9 cellular contexts compared by ENCODE assay signal in the genomic region with DNA sequence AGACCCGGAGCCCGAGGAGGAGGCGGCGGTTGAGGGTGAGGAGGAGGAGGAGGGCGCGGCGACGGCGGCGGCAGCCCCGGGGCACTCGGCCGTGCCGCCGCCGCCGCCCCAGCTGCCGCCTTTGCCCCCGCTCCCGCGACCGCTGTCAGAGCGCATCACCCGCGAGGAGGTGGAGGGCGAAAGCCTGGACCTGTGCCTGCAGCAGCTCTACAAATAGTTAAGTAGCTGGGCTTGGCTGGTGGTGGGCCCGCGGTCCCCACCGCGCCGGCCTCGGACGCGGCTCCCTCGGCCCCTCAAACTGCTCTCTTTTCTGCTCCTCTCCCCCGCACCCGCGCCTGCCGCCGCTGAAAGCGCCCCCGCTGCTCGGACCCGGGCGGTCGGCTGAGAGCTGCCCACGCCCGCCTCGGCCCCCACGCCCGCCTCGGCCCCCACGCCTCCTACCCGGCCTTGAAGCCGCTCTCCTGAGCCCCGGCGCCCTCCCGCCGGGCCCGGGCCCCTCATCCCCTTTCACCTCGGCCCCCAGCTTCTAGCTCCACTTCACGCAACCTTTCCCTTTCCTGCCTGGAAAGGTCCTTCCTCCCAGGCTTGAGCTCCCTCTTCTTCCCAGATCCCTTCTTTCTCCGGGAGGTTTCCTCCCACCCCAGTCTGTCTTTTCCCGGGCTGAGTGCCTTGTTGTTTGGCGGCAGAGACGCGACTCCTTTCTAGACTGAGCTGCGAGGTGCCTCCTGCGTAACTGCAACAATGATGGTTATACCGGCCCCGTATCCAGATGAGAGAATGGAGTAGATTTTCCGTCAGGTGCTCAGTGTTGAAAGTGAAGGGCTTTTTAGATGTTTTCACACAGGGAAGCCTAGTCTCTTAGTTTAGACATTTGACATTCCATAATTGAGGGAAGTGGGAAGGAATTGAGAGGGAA. TPM values are rescaled to one million over a fixed set of nuclear protein-coding genes. Genes with fewer than 3 reads are reported as not detected.
DNase-seq lines count a peak whose midpoint lies in the region; ATAC-seq, FAIRE-seq and TF ChIP-seq lines count a peak whose summit lies in the region.
"Had no signal": no experiment of that assay in that cellular context is flagged by ENCODE, and none has a peak within 500 bp of the region (broad histone marks: within the 10 kb centered on the region; RNA-seq: fewer than 3 reads in every experiment).

No MANE protein-coding gene starts in this region.

- H3K36me3 ChIP-seq in A673 (ENCODE audit: insufficient read depth, low read length, poor library complexity, severe bottlenecking) = no peaks in the 10 kb centered on the region
- H3K36me3 ChIP-seq in PC-3 (ENCODE audit: low read depth, low read length) = no peaks in the 10 kb centered on the region

- peak; percentile 54 for ATAC-seq in PC-3
- ATAC-seq in central memory CD8-positive, alpha-beta T cell (replicated peaks; ENCODE audit: extremely low read depth, poor library complexity, severe bottlenecking) = peak; percentile 32
- peak; percentile 52 for ATAC-seq in left lobe of liver
- peak; percentile 44 for ATAC-seq in stimulated activated naive CD8-positive, alpha-beta T cell treated with anti-CD3 and anti-CD28 coated beads, Interleukin-15, Interleukin-2, amounts not matched to agents 100 U/mL and 50 U/mL, for 24 hours

- no TSS peak for BruUV-seq in A673 (replicated peaks; lab: Mats Ljungman, UMichigan)
- BruUV-seq in PC-3 (replicated peaks; lab: Mats Ljungman, UMichigan) = no TSS peak

- CTCF ChIA-PET in A673 (lab: Charles Lee) (no interaction called here), PC-3 (lab: Charles Lee) (no interaction called here)

- peak overlapping the region; percentile 89 for H3K4me3 Mint-ChIP-seq in central memory CD8-positive, alpha-beta T cell

- H3F3A ChIP-seq in PC-3 (ENCODE audit: low read length, unreplicated experiment) = no peaks in the 10 kb centered on the region

- H3K4me3 ChIP-seq in A673 (ENCODE audit: low read depth, low read length, poor library complexity, severe bottlenecking) (peak overlapping the region; percentile 90), PC-3 (ENCODE audit: low read length) (peak overlapping the region; percentile 66)

- H3K4me1 ChIP-seq in A673 (ENCODE audit: insufficient read depth, low read length, poor library complexity, severe bottlenecking) (peaks cover 3% of the 10 kb centered on the region), PC-3 (ENCODE audit: insufficient read depth, low read length) (peaks cover 11% of the 10 kb centered on the region; the same call in 1 of the 2 replicates)

- no peaks in the 10 kb centered on the region for H3K79me2 ChIP-seq in PC-3 (ENCODE audit: low read length)

- DNase-seq in A673 (ENCODE audit: low spot score) (peak; percentile 33), GM12891 (ENCODE audit: insufficient read length, low spot score) (no peak), PC-3 (no peak), left lobe of liver (ENCODE audit: low spot score) (no peak), NK-92 (lab: John Stamatoyannopoulos, UW; ENCODE audit: unreplicated experiment) (no peak)
- no peak for DNase-seq in central memory CD8-positive, alpha-beta T cell (ENCODE audit: low spot score in 2 of 2)
- DNase-seq in stimulated activated naive CD8-positive, alpha-beta T cell treated with anti-CD3 and anti-CD28 coated beads, Interleukin-15, Interleukin-2, amounts not matched to agents 100 U/mL and 50 U/mL, for 24 hours = peak; percentile 27
- DNase-seq in effector CD8-positive, alpha-beta T cell (lab: John Stamatoyannopoulos, UW) = no peak

- peak overlapping the region; percentile 75; the same call in 1 of the 2 replicates for H2AFZ ChIP-seq in PC-3 (ENCODE audit: low read length)

- H4K20me1 ChIP-seq in PC-3 (ENCODE audit: low read length) = no peaks in the 10 kb centered on the region

- peaks cover 72% of the 10 kb centered on the region for H3K27me3 Mint-ChIP-seq in central memory CD8-positive, alpha-beta T cell

- H3K4me1 Mint-ChIP-seq in central memory CD8-positive, alpha-beta T cell = peaks cover 14% of the 10 kb centered on the region

- H3K27me3 ChIP-seq in A673 (replicated peaks; ENCODE audit: insufficient read depth, low read depth, low read length, poor library complexity) (no peaks in the 10 kb centered on the region), PC-3 (ENCODE audit: low read length) (peaks cover 85% of the 10 kb centered on the region)

- H3K9me3 ChIP-seq in A673 (ENCODE audit: low read depth, low read length, poor library complexity, severe bottlenecking) (no peaks in the 10 kb centered on the region), PC-3 (ENCODE audit: low read length) (no peaks in the 10 kb centered on the region)

- no peak for TF ChIP-seq POLR2A in GM12891 (IDR thresholded peaks at IDR 0.05; ENCODE audit: low read depth, low read length)

- H3K9ac ChIP-seq in PC-3 (ENCODE audit: low read length) = no peak overlapping the region

- intact Hi-C loops in A673 (cut with micrococcal nuclease; ENCODE audit: unreplicated experiment) = no loop called here
- intact Hi-C loops in PC-3 (cut with micrococcal nuclease) = no loop called here

- H3K9me3 Mint-ChIP-seq in central memory CD8-positive, alpha-beta T cell = no peaks in the 10 kb centered on the region

- no peak overlapping the region for H3K27ac Mint-ChIP-seq in central memory CD8-positive, alpha-beta T cell (ENCODE audit: low read depth)

- TF ChIP-seq CTCF in A673 (conservative IDR thresholded peaks at IDR 0.05; ENCODE audit: low read depth, low read length) = no peak
- no peak for TF ChIP-seq CTCF in PC-3 (conservative IDR thresholded peaks at IDR 0.05; ENCODE audit: low read depth, low read length)

- H3K27ac ChIP-seq in A673 (ENCODE audit: low read depth, low read length, poor library complexity, severe bottlenecking) (no peak overlapping the region), PC-3 (ENCODE audit: low read length) (no peak overlapping the region)

- H3K36me3 Mint-ChIP-seq in central memory CD8-positive, alpha-beta T cell (ENCODE audit: insufficient read depth) = peaks cover 2% of the 10 kb centered on the region

- H3K4me2 ChIP-seq in PC-3 (ENCODE audit: low read length) = peak overlapping the region; percentile 87

- peak; percentile 43 for FAIRE-seq in GM12891 (lab: Jason Lieb, UNC)
- FAIRE-seq: endometrium had no signal

- H3K9me2 ChIP-seq in PC-3 (replicated peaks; ENCODE audit: low read length) = no peaks in the 10 kb centered on the region

- POLR2A ChIA-PET in A673 (lab: Charles Lee; ENCODE audit: low non-redundant PET) = interaction anchor here (0.6 kb wide), 1 partner anchor 454 kb away, joined by 3 read pairs; a partner anchor contains a TSS
- POLR2A ChIA-PET in PC-3 (lab: Charles Lee; ENCODE audit: unreplicated experiment) = no interaction called here

TF ChIP-seq in GM12891, 5 proteins besides CTCF, POLR2A, EP300 and RAD21:
- no peak for TF ChIP-seq POLR2AphosphoS5 (IDR thresholded peaks at IDR 0.05; ENCODE audit: low read depth, low read length)
- no peak for TF ChIP-seq SPI1 (IDR thresholded peaks at IDR 0.05; ENCODE audit: low read depth, low read length)
- TF ChIP-seq PAX5 (IDR thresholded peaks at IDR 0.05; ENCODE audit: insufficient read depth, low read length, severe bottlenecking) = no peak
- TF ChIP-seq POU2F2 (IDR thresholded peaks at IDR 0.05; ENCODE audit: low read depth, low read length) = no peak
- TF ChIP-seq TAF1 (IDR thresholded peaks at IDR 0.05; ENCODE audit: low read depth, low read length) = no peak

RNA-seq across cellular contexts. Expression of a gene that starts 0.8 kb away (rescaled TPM):
- total RNA-seq in A673 (2021) (6.0 and 8.4 TPM in 2 replicates), PC-3 (2014; rRNA removed) (not detected in 2 replicates), left lobe of liver (0.83 TPM)
- 0.06 TPM for polyA plus RNA-seq in GM12891 (2012; ENCODE audit: low read depth, missing spikeins)

Comparison
In these comparisons a context has a peak if more than half of its experiments do, and no peak if none do; other contexts are left out.
1. DNase-seq: peak in A673 (single experiment) and stimulated activated naive CD8-positive, alpha-beta T cell treated with anti-CD3 and anti-CD28 coated beads, Interleukin-15, Interleukin-2, amounts not matched to agents 100 U/mL and 50 U/mL, for 24 hours (single experiment); none in GM12891 (single experiment), PC-3 (single experiment), central memory CD8-positive, alpha-beta T cell (0 of 2), left lobe of liver (single experiment), effector CD8-positive, alpha-beta T cell (single experiment) and NK-92 (single experiment).
2. Peak in every context shown above with its lines, with median percentiles within 50 percentile points of each other: ATAC-seq.